ENCODE assay signal across 17 cellular contexts in genomic region chr4:2082118-2082517, GRCh38.
"Had no signal": no experiment of that assay in that cellular context is flagged by ENCODE, and none has a peak within 500 bp of the region (broad histone marks: within the 10 kb centered on the region; RNA-seq: fewer than 3 reads in every experiment).

No MANE protein-coding gene starts in this region.

- H3K4me3 Mint-ChIP-seq: memory B cell, neural crest cell had no signal

- FAIRE-seq: frontal cortex, islet of Langerhans had no signal

- H3K27me3 ChIP-seq: cardiac muscle cell, right lobe of liver had no signal

- ATAC-seq: heart right ventricle, right lobe of liver had no signal

- H3K9me3 ChIP-seq: right lobe of liver had no signal

- DNase-seq: activated CD4-positive, alpha-beta T cell treated with anti-CD3 and anti-CD28 coated beads for 48 hours; activated gamma-delta T cell treated with Interleukin-2 at 50 U/mL for 16 hours; activated T-cell treated with anti-CD3 and anti-CD28 coated beads, Interleukin-2, amount 50 U/mL, for 1 hour; effector CD4-positive, alpha-beta T cell; heart right ventricle; left ventricle myocardium inferior; stimulated activated CD4-positive, alpha-beta T cell treated with anti-CD3 and anti-CD28 coated beads, Interleukin-12 subunit alpha, Interleukin-12 subunit beta, amount 100 ng/mL, for 4 hours; stimulated activated naive CD4-positive, alpha-beta T cell; T-helper 9 cell had no signal

- H3K27ac Mint-ChIP-seq: memory B cell, progenitor cell of endocrine pancreas had no signal

- H3K36me3 Mint-ChIP-seq: memory B cell had no signal

- H3K27ac ChIP-seq: cardiac muscle cell, coronary artery, heart right ventricle, left ventricle myocardium inferior, right lobe of liver had no signal

- H3K4me1 ChIP-seq: heart right ventricle, left ventricle myocardium inferior had no signal

- H3K4me1 Mint-ChIP-seq: memory B cell had no signal

- H3K9me3 Mint-ChIP-seq: neural crest cell had no signal

- H3K4me3 ChIP-seq: cardiac muscle cell, coronary artery, heart right ventricle, left ventricle myocardium inferior, right lobe of liver had no signal

- H3K36me3 ChIP-seq: cardiac muscle cell, heart right ventricle, left ventricle myocardium inferior, right lobe of liver had no signal
